ENCODE assay signal across 7 cellular contexts in the genomic region with DNA sequence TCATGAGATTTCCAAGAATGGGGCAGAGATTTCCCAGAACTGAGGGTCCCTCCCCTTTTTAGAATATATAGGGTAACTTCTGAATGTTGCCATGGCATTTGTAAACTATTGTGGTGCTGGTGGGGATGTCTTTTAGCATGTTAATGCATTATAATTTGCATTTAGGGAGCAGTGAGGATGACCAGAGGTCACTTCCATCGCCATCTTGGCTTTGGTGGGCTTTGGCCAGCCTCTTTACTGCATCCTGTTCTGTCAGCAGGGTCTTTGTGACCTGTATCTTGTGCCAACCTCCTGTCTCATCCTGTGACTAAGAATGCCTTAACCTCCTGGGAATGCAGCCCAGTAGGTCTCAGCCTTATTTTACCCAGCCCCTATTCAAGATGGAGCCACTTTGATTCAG. TPM values are rescaled to one million over a fixed set of nuclear protein-coding genes. Genes with fewer than 3 reads are reported as not detected.
DNase-seq lines count a peak whose midpoint lies in the region; ATAC-seq, FAIRE-seq and TF ChIP-seq lines count a peak whose summit lies in the region.
"Not testable (repeated sequence)": the region's sequence is repeated elsewhere in the genome, so short reads cannot be mapped to it uniquely, and the experiment has no call there.

No MANE protein-coding gene starts in this region.

- not testable (repeated sequence) for H2BK12ac ChIP-seq in H1 (ENCODE audit: low read depth, low read length)

- DNase-seq in GM23338 (ENCODE audit: low spot score), result peak; percentile 86
- DNase-seq in MG63, result peak; percentile 73
- peak; percentile 54 for DNase-seq in OCI-M1 (lab: John Stamatoyannopoulos, UW)
- peak; percentile 33 for DNase-seq in astrocyte of the spinal cord (ENCODE audit: low read depth, low spot score)
- DNase-seq in H1 (ENCODE audit: low read depth in 1 of 2, low spot score in 2 of 2), result peak in 1 of 2 experiments; percentile 49
- peak; percentile 20 for DNase-seq in fibroblast of the aortic adventitia (ENCODE audit: low read depth)
- peak; percentile 30 for DNase-seq in mesendoderm

- FAIRE-seq in H1 (lab: Jason Lieb, UNC), result peak; percentile 71

- not testable (repeated sequence) for H2BK120ac ChIP-seq in H1 (replicated peaks; ENCODE audit: low read depth, low read length); mesendoderm (ENCODE audit: low read depth, low read length)

- H4K20me1 ChIP-seq in GM23338 (replicated peaks; ENCODE audit: insufficient read depth); H1 (replicated peaks in 1 of 2; ENCODE audit: control insufficient read depth in 1 of 2, insufficient read depth in 2 of 2, low read length in 2 of 2): not testable (repeated sequence)

- H2BK20ac ChIP-seq in H1 (ENCODE audit: low read length), result not testable (repeated sequence)

- H2AK5ac ChIP-seq in H1 (ENCODE audit: low read depth, low read length); mesendoderm (ENCODE audit: low read length): not testable (repeated sequence)

- POLR2A ChIA-PET in H1 (lab: Charles Lee; ENCODE audit: partially characterized antibody), result interaction anchor here (0.8 to 1.1 kb wide), 3 partner anchors 17 to 142 kb away, joined by 3 to 5 read pairs (median 4); no protein-coding TSS in a partner anchor

- not testable (repeated sequence) for H3F3A ChIP-seq in GM23338 (replicated peaks; ENCODE audit: low read depth)

- H3K4me1 ChIP-seq in GM23338 (ENCODE audit: insufficient read depth) (peaks cover 36% of the 10 kb centered on the region), H1 (replicated peaks in 1 of 4; ENCODE audit: control insufficient read depth in 3 of 4, insufficient read depth in 4 of 4, low read length in 3 of 4) (peaks cover 5 to 20% (median 12%) of the 10 kb centered on the region in 4 experiments; a peak in 6 of 7 replicates)
- H3K4me1 ChIP-seq in mesendoderm (ENCODE audit: control insufficient read depth, low read depth, low read length), result not testable (repeated sequence)

- H3K79me1 ChIP-seq in H1 (ENCODE audit: low read depth, low read length); mesendoderm (ENCODE audit: low read length): not testable (repeated sequence)

- not testable (repeated sequence) for H3K9me2 ChIP-seq in GM23338 (ENCODE audit: insufficient read depth)

- H3K27ac ChIP-seq in GM23338 (ENCODE audit: low read depth), result peak overlapping the region; percentile 88
- H3K27ac ChIP-seq in H1 (ENCODE audit: low read depth, low read length); mesendoderm (ENCODE audit: low read depth, low read length): not testable (repeated sequence)

- not testable (repeated sequence) for H3K14ac ChIP-seq in H1 (ENCODE audit: insufficient read length)

- H3K23ac ChIP-seq in H1 (ENCODE audit: insufficient read length); mesendoderm (ENCODE audit: low read length): not testable (repeated sequence)

- peak overlapping the region; percentile 96 for H3K27ac Mint-ChIP-seq in GM23338

- H3K4me2 ChIP-seq in GM23338, result peak overlapping the region; percentile 50
- H3K4me2 ChIP-seq in H1 (ENCODE audit: insufficient read depth in 1 of 2, low read depth in 2 of 2, low read length in 2 of 2), result peak overlapping the region; percentile 18 to 62
- H3K4me2 ChIP-seq in mesendoderm (ENCODE audit: low read length), result not testable (repeated sequence)

- peak; percentile 79 for ATAC-seq in GM23338

- H3K4ac ChIP-seq in H1 (replicated peaks; ENCODE audit: insufficient read length, low read depth, low read length); mesendoderm (ENCODE audit: low read depth, low read length): not testable (repeated sequence)

- CTCF ChIA-PET in H1 (lab: Charles Lee; ENCODE audit: partially characterized antibody), result interaction anchor here (1.5 kb wide), 2 partner anchors 19 to 23 kb away, joined by 3 to 12 read pairs; no protein-coding TSS in a partner anchor

- not testable (repeated sequence) for H3K9ac ChIP-seq in H1 (replicated peaks in 1 of 4; ENCODE audit: extremely low read depth in 1 of 4, low read depth in 3 of 4, low read length in 3 of 4); mesendoderm (ENCODE audit: low read length)

- H3K4me3 ChIP-seq in GM23338, result peak overlapping the region; percentile 24
- not testable (repeated sequence) for H3K4me3 ChIP-seq in MG63; astrocyte of the spinal cord (ENCODE audit: low read depth, low read length); fibroblast of the aortic adventitia (ENCODE audit: low read depth, low read length); mesendoderm (ENCODE audit: low read length)
- peak overlapping the region in 1 of 4 experiments; percentile 44; a peak in 2 of 8 replicates for H3K4me3 ChIP-seq in H1 (ENCODE audit: extremely low read depth in 1 of 4, insufficient read depth in 2 of 4, low read depth in 3 of 4, low read length in 4 of 4)

- not testable (repeated sequence) for H4K91ac ChIP-seq in H1 (replicated peaks; ENCODE audit: insufficient read length, low read length)

- not testable (repeated sequence) for H2BK15ac ChIP-seq in H1 (ENCODE audit: low read length); mesendoderm (replicated peaks; ENCODE audit: low read depth)

- not testable (repeated sequence) for H2AFZ ChIP-seq in GM23338; H1 (ENCODE audit: low read length)

- H2BK5ac ChIP-seq in H1 (ENCODE audit: low read depth, low read length); mesendoderm (ENCODE audit: low read length): not testable (repeated sequence)

- TF ChIP-seq CTCF in GM23338 (conservative IDR thresholded peaks at IDR 0.05; ENCODE audit: low read depth in 2 of 2); astrocyte of the spinal cord (IDR thresholded peaks at IDR 0.05; ENCODE audit: low read depth, low read length); H1 (IDR thresholded peaks at IDR 0.05; ENCODE audit: control extremely low read depth in 1 of 3, insufficient read depth in 1 of 3, low read depth in 1 of 3, low read length in 3 of 3); fibroblast of the aortic adventitia (IDR thresholded peaks at IDR 0.05; ENCODE audit: insufficient read depth, low read length): not testable (repeated sequence)

- peak in 1 of 2 experiments; percentile 59; a peak in 1 of 3 replicates for TF ChIP-seq EP300 in H1 (IDR thresholded peaks at IDR 0.05; ENCODE audit: borderline replicate concordance in 1 of 2, low read depth in 2 of 2, low read length in 2 of 2)

- H3K18ac ChIP-seq in H1 (ENCODE audit: extremely low read depth, low read length); mesendoderm (ENCODE audit: low read length): not testable (repeated sequence)

- peaks cover 32% of the 10 kb centered on the region for H3K36me3 Mint-ChIP-seq in GM23338 (ENCODE audit: low read depth)

- H4K8ac ChIP-seq in H1 (ENCODE audit: extremely low read depth, insufficient read depth, low read length); mesendoderm (ENCODE audit: low read depth, low read length): not testable (repeated sequence)

- not testable (repeated sequence) for TF ChIP-seq POLR2A in H1 (IDR thresholded peaks at IDR 0.05; ENCODE audit: control extremely low read depth in 1 of 2, low read depth in 2 of 2, low read length in 2 of 2)

- H3K27me3 Mint-ChIP-seq in GM23338 (ENCODE audit: insufficient read depth, low read depth, poor library complexity), result not testable (repeated sequence)

- H3K36me3 ChIP-seq in GM23338 (ENCODE audit: insufficient read depth); mesendoderm (ENCODE audit: control insufficient read depth, insufficient read depth, low read length): not testable (repeated sequence)
- peaks cover 62% of the 10 kb centered on the region for H3K36me3 ChIP-seq in MG63
- peaks cover 0 to 25% (median 7%) of the 10 kb centered on the region in 4 experiments; a peak in 5 of 8 replicates for H3K36me3 ChIP-seq in H1 (ENCODE audit: control insufficient read depth in 2 of 4, insufficient read depth in 4 of 4, low read length in 3 of 4)

- H3K23me2 ChIP-seq in H1 (ENCODE audit: low read depth, low read length), result not testable (repeated sequence)

- H3K9me3 Mint-ChIP-seq in GM23338, result not testable (repeated sequence)

- 0% methylated on average over 1 of the region's 1 CpG; no CpG with 5 or more reads in 1 of the 2 experiments for WGBS in H1 (ENCODE audit: extremely low coverage in 1 of 2, insufficient coverage in 1 of 2, insufficient read length in 1 of 2, insufficient replicate concordance in 2 of 2, low coverage in 1 of 2, low lambda C conversion rate in 2 of 2, missing lambda C conversion rate in 1 of 2), 2 experiments
- WGBS in mesendoderm (ENCODE audit: extremely low coverage, insufficient coverage, low lambda C conversion rate), result no CpG with 5 or more reads among the region's 1 CpG

- H3K79me2 ChIP-seq in GM23338 (replicated peaks; ENCODE audit: insufficient read depth); H1 (ENCODE audit: control insufficient read depth in 1 of 2, insufficient read depth in 2 of 2, low read length in 2 of 2); mesendoderm (ENCODE audit: control insufficient read depth, insufficient read depth, low read length): not testable (repeated sequence)

- not testable (repeated sequence) for H3K56ac ChIP-seq in H1 (replicated peaks; ENCODE audit: insufficient read length, low read depth, low read length); mesendoderm (ENCODE audit: low read length)

- TF ChIP-seq RAD21 in H1 (IDR thresholded peaks at IDR 0.05 in 1 of 2, conservative IDR thresholded peaks at IDR 0.05 in 1 of 2; ENCODE audit: low read depth in 2 of 2, low read length in 2 of 2), result not testable (repeated sequence)

- H3K4me1 Mint-ChIP-seq in GM23338, result peaks cover 48% of the 10 kb centered on the region

- in situ Hi-C loops in astrocyte of the spinal cord (cut with HindIII; ENCODE audit: low sequenced_read_pairs), result not testable (repeated sequence)

- not testable (repeated sequence) for H3K9me3 ChIP-seq in MG63; H1 (ENCODE audit: insufficient read depth in 2 of 2, low read depth in 1 of 2, low read length in 1 of 2)

- H4K5ac ChIP-seq in H1 (ENCODE audit: insufficient read length, low read depth, low read length), result peak overlapping the region; percentile 62
- H4K5ac ChIP-seq in mesendoderm (ENCODE audit: low read length), result not testable (repeated sequence)

- H3K4me3 Mint-ChIP-seq in GM23338, result peak overlapping the region; percentile 54

- not testable (repeated sequence) for H3K27me3 ChIP-seq in GM23338 (ENCODE audit: insufficient read depth); MG63; H1 (replicated peaks in 1 of 4; ENCODE audit: control insufficient read depth in 3 of 4, extremely low read depth in 1 of 4, insufficient read depth in 3 of 4, low read length in 3 of 4); mesendoderm (ENCODE audit: insufficient read depth, low read length, poor library complexity)

RNA-seq across cellular contexts. Expression of gene TTC1, which starts 35.5 kb away (rescaled TPM):
- 48.9 and 51.5 TPM in 2 replicates for total RNA-seq in GM23338 (2014; rRNA removed; shearing (Covaris generic))
- polyA plus RNA-seq in GM23338 (2016; fragmentation: Nextera tagmentation; extraction: Ambion mirVana) (115 and 131 TPM in 2 replicates), H1 (2011; rRNA removed) (20.8 and 25.1 TPM in 2 replicates)
- total RNA-seq in MG63 (2014; rRNA removed; shearing (Covaris generic); ENCODE audit: low replicate concordance), result 52.3 and 59.6 TPM in 2 replicates
- 63.9 TPM in 2 replicates for total RNA-seq in H1 (2021; fragmentation: NEBNext Ultra II Directional; extraction: Animal tissue kit (Norgen Biotek cat#: 25700))
- polyA plus RNA-seq in H1 (2011; cell fraction: cytosol; rRNA removed), result 28.7 TPM
- polyA plus RNA-seq in H1 (2011; cell fraction: nucleus; rRNA removed), result 12.2 TPM
- polyA plus RNA-seq in H1 (2012, experiment 1 of 2), result 50.8 to 74.6 TPM (median 53.2 TPM) in 4 replicates
- polyA plus RNA-seq in H1 (2012, experiment 2 of 2), result 20.1 TPM
- polyA plus RNA-seq in H1 (2013, experiment 1 of 2), result 63.8 TPM
- polyA plus RNA-seq in H1 (2013, experiment 2 of 2), result 63.6 TPM
- 22.2 and 26.6 TPM in 2 replicates for polyA minus RNA-seq in H1 (2011; rRNA and poly(A)+ RNA removed)
- polyA minus RNA-seq in H1 (2011; cell fraction: cytosol; rRNA and poly(A)+ RNA removed), result 12.6 TPM
- polyA minus RNA-seq in H1 (2011; cell fraction: nucleus; rRNA and poly(A)+ RNA removed), result 12.5 TPM
- 43.4 and 56.4 TPM in 2 replicates for total RNA-seq in fibroblast of the aortic adventitia (ENCODE audit: low replicate concordance)
- polyA plus RNA-seq in mesendoderm (2013, experiment 1 of 2), result 96.8 TPM
- polyA plus RNA-seq in mesendoderm (2013, experiment 2 of 2), result 98.8 TPM
